ENCODE assay signal across 18 cellular contexts in genomic region chr11:124301482-124301881, GRCh38. TPM values are rescaled to one million over a fixed set of nuclear protein-coding genes. Genes with fewer than 3 reads are reported as not detected.
A peak's percentile ranks its signal among the peaks of the same experiment; 100 is the strongest.
DNase-seq lines count a peak whose midpoint lies in the region; ATAC-seq, FAIRE-seq and TF ChIP-seq lines count a peak whose summit lies in the region.
"Had no signal": no experiment of that assay in that cellular context is flagged by ENCODE, and none has a peak within 500 bp of the region (broad histone marks: within the 10 kb centered on the region; RNA-seq: fewer than 3 reads in every experiment).

No MANE protein-coding gene starts in this region.

- no peak for TF ChIP-seq CTCF in astrocyte (IDR thresholded peaks at IDR 0.05; ENCODE audit: insufficient read depth, low read depth, low read length)
- TF ChIP-seq CTCF in gastroesophageal sphincter (IDR thresholded peaks at IDR 0.05): no peak

- H4K20me1 ChIP-seq in astrocyte (ENCODE audit: insufficient read depth, low read length): no peaks in the 10 kb centered on the region

- no peaks in the 10 kb centered on the region for H3K79me2 ChIP-seq in astrocyte (ENCODE audit: insufficient read depth, low read length)

- no peaks in the 10 kb centered on the region for H3K27me3 Mint-ChIP-seq in astrocyte (ENCODE audit: low read depth, unreplicated experiment)
- no peaks in the 10 kb centered on the region for H3K27me3 Mint-ChIP-seq in activated T-cell treated with anti-CD3 and anti-CD28 coated beads, Interleukin-2, amount 50 U/mL, for 4 hours (ENCODE audit: low read depth)
- H3K27me3 Mint-ChIP-seq: CD8-positive, alpha-beta memory T cell had no signal

- no peak overlapping the region for H3K4me3 ChIP-seq in astrocyte (ENCODE audit: insufficient read depth, low read depth, low read length)
- H3K4me3 ChIP-seq in gastroesophageal sphincter: no peak overlapping the region
- H3K4me3 ChIP-seq: cardiac muscle cell had no signal

- H3K9ac ChIP-seq in astrocyte (ENCODE audit: low read length): no peak overlapping the region

- no peak overlapping the region for H3K4me3 Mint-ChIP-seq in astrocyte (ENCODE audit: unreplicated experiment)
- no peak overlapping the region for H3K4me3 Mint-ChIP-seq in activated T-cell treated with anti-CD3 and anti-CD28 coated beads, Interleukin-2, amount 50 U/mL, for 4 hours
- H3K4me3 Mint-ChIP-seq: CD8-positive, alpha-beta memory T cell had no signal

- H3K27ac Mint-ChIP-seq in astrocyte (ENCODE audit: unreplicated experiment): no peak overlapping the region
- H3K27ac Mint-ChIP-seq: CD8-positive, alpha-beta memory T cell had no signal

- H3K27me3 ChIP-seq in astrocyte (ENCODE audit: insufficient read depth, low read length) (no peaks in the 10 kb centered on the region), gastroesophageal sphincter (no peaks in the 10 kb centered on the region)
- H3K27me3 ChIP-seq: cardiac muscle cell had no signal

- no peak overlapping the region for H3K4me2 ChIP-seq in astrocyte (ENCODE audit: low read length)

- peak; percentile 36 for ATAC-seq in gastroesophageal sphincter
- ATAC-seq in activated T-cell treated with anti-CD3 and anti-CD28 coated beads, Interleukin-2, amount 50 U/mL, for 4 hours: no peak
- ATAC-seq: stimulated activated naive CD8-positive, alpha-beta T cell treated with anti-CD3 and anti-CD28 coated beads, Interleukin-15, Interleukin-2, amounts not matched to agents 100 U/mL and 50 U/mL, for 24 hours had no signal

- FAIRE-seq in astrocyte (lab: Jason Lieb, UNC): no peak
- FAIRE-seq: A204.1, G401.6 had no signal

- no peak overlapping the region for H2AFZ ChIP-seq in astrocyte (ENCODE audit: low read depth, low read length)

- no peak for TF ChIP-seq EP300 in gastroesophageal sphincter (IDR thresholded peaks at IDR 0.05)

- no peaks in the 10 kb centered on the region for H3K36me3 Mint-ChIP-seq in astrocyte (ENCODE audit: low read depth, unreplicated experiment)
- no peaks in the 10 kb centered on the region for H3K36me3 Mint-ChIP-seq in activated T-cell treated with anti-CD3 and anti-CD28 coated beads, Interleukin-2, amount 50 U/mL, for 4 hours (ENCODE audit: insufficient read depth)
- H3K36me3 Mint-ChIP-seq: CD8-positive, alpha-beta memory T cell had no signal

- H3K9me3 ChIP-seq in astrocyte (ENCODE audit: insufficient read depth, low read depth, low read length) (no peaks in the 10 kb centered on the region), gastroesophageal sphincter (peaks cover 0 to 8% (median 0%) of the 10 kb centered on the region in 3 donors)

- H3K36me3 ChIP-seq in astrocyte (ENCODE audit: insufficient read depth, low read length) (no peaks in the 10 kb centered on the region), gastroesophageal sphincter (no peaks in the 10 kb centered on the region)
- H3K36me3 ChIP-seq: cardiac muscle cell had no signal

- TF ChIP-seq POLR2A in gastroesophageal sphincter (IDR thresholded peaks at IDR 0.05): no peak

- H3K27ac ChIP-seq in astrocyte (ENCODE audit: low read depth, low read length) (no peak overlapping the region), gastroesophageal sphincter (no peak overlapping the region)
- H3K27ac ChIP-seq: cardiac muscle cell had no signal

- no peaks in the 10 kb centered on the region for H3K4me1 Mint-ChIP-seq in astrocyte (ENCODE audit: low read depth, unreplicated experiment)
- no peaks in the 10 kb centered on the region for H3K4me1 Mint-ChIP-seq in activated T-cell treated with anti-CD3 and anti-CD28 coated beads, Interleukin-2, amount 50 U/mL, for 4 hours (ENCODE audit: low read depth)
- H3K4me1 Mint-ChIP-seq: CD8-positive, alpha-beta memory T cell had no signal

- peak; percentile 8 for DNase-seq in SKM-1 treated with dmso at 0.1 percent for 144 hours (lab: John Stamatoyannopoulos, UW; ENCODE audit: unreplicated experiment)
- no peak for DNase-seq in SKM-1 (lab: John Stamatoyannopoulos, UW; ENCODE audit: unreplicated experiment)
- DNase-seq in astrocyte (ENCODE audit: low read depth): peak; percentile 83
- DNase-seq in T-helper 1 cell: no peak
- no peak for DNase-seq in NCI-H1694 (lab: John Stamatoyannopoulos, UW)
- DNase-seq in DMS 273 treated with DMSO at 0.1 percent for 48 hours (lab: John Stamatoyannopoulos, UW): no peak
- DNase-seq in activated T-cell treated with anti-CD3 and anti-CD28 coated beads, Interleukin-2, amount 50 U/mL, for 4 hours: no peak
- DNase-seq: activated naive CD4-positive, alpha-beta T cell treated with Interleukin-2 at 50 U/mL for 16 hours; CD8-positive, alpha-beta memory T cell; kidney glomerular epithelial cell; NCI-H146; posterior cingulate gyrus; stimulated activated CD4-positive, alpha-beta T cell treated with anti-CD3 and anti-CD28 coated beads, Interleukin-12 subunit alpha, Interleukin-12 subunit beta, amount 100 ng/mL, for 4 hours; stimulated activated naive CD8-positive, alpha-beta T cell treated with anti-CD3 and anti-CD28 coated beads, Interleukin-15, Interleukin-2, amounts not matched to agents 100 U/mL and 50 U/mL, for 24 hours had no signal

- WGBS in gastroesophageal sphincter (ENCODE audit: low coverage in 1 of 2), 2 donors: 42 to 56% methylated on average over 3 of the region's 3 CpGs

- H3K4me1 ChIP-seq in astrocyte (ENCODE audit: insufficient read depth, low read length): no peaks in the 10 kb centered on the region
- H3K4me1 ChIP-seq in gastroesophageal sphincter: no peaks in the 10 kb centered on the region

- H3K9me3 Mint-ChIP-seq in astrocyte (ENCODE audit: unreplicated experiment): no peaks in the 10 kb centered on the region
- H3K9me3 Mint-ChIP-seq in activated T-cell treated with anti-CD3 and anti-CD28 coated beads, Interleukin-2, amount 50 U/mL, for 4 hours: no peaks in the 10 kb centered on the region

RNA-seq across cellular contexts. Expression of gene OR8D1, which starts 12.3 kb away (rescaled TPM):
- not detected in 2 replicates for total RNA-seq in astrocyte
- not detected for total RNA-seq in gastroesophageal sphincter
- not detected for total RNA-seq in activated T-cell treated with anti-CD3 and anti-CD28 coated beads, Interleukin-2, amount 50 U/mL, for 4 hours
- total RNA-seq: cardiac muscle cell; CD8-positive, alpha-beta memory T cell had no signal

RNA-seq across cellular contexts. Expression of gene OR8D2, which starts 18.5 kb away (rescaled TPM):
- total RNA-seq in astrocyte (not detected in 2 replicates), gastroesophageal sphincter (not detected)
- total RNA-seq in activated T-cell treated with anti-CD3 and anti-CD28 coated beads, Interleukin-2, amount 50 U/mL, for 4 hours: not detected
- total RNA-seq: cardiac muscle cell; CD8-positive, alpha-beta memory T cell had no signal

RNA-seq across cellular contexts. Expression of gene OR8G5, which starts 45.3 kb away (rescaled TPM):
- total RNA-seq in astrocyte (not detected in 2 replicates), gastroesophageal sphincter (not detected)
- not detected for total RNA-seq in activated T-cell treated with anti-CD3 and anti-CD28 coated beads, Interleukin-2, amount 50 U/mL, for 4 hours
- total RNA-seq: cardiac muscle cell; CD8-positive, alpha-beta memory T cell had no signal

Comparison
In these comparisons a context has a peak if more than half of its experiments do, and no peak if none do; other contexts are left out.
1. DNase-seq: peak in SKM-1 treated with dmso at 0.1 percent for 144 hours (single experiment) and astrocyte (single experiment); none in SKM-1 (single experiment), T-helper 1 cell (0 of 5), NCI-H1694 (single experiment), DMS 273 treated with DMSO at 0.1 percent for 48 hours (single experiment) and activated T-cell treated with anti-CD3 and anti-CD28 coated beads, Interleukin-2, amount 50 U/mL, for 4 hours (single experiment).